In genomic region chr13:80313668-80314278, GRCh38 we compare ENCODE assay signal across 19 cellular contexts. TPM values are rescaled to one million over a fixed set of nuclear protein-coding genes. Genes with fewer than 3 reads are reported as not detected.
"Had no signal": no experiment of that assay in that cellular context is flagged by ENCODE, and none has a peak within 500 bp of the region (broad histone marks: within the 10 kb centered on the region; RNA-seq: fewer than 3 reads in every experiment).

No MANE protein-coding gene starts in this region.

- H3K4me2 ChIP-seq: neural progenitor cell had no signal

- H3K27ac Mint-ChIP-seq: activated B cell treated with CpG ODN at 0.5 μM for 24 hours; activated CD4-positive, alpha-beta memory T cell treated with anti-CD3 and anti-CD28 coated beads, Interleukin-2, amount 10 ng/mL, durations not matched to agents 7 days and 5 days; activated naive CD4-positive, alpha-beta T cell treated with anti-CD3 and anti-CD28 coated beads, Interleukin-2, amount 10 ng/mL, durations not matched to agents 7 days and 5 days; activated naive CD8-positive, alpha-beta T cell treated with anti-CD3 and anti-CD28 coated beads, Interleukin-2, amount 50 U/mL, for 24 hours; naive thymus-derived CD8-positive, alpha-beta T cell; neural progenitor cell; T-helper 17 cell had no signal

- H3K36me3 ChIP-seq: neural progenitor cell, sigmoid colon, thoracic aorta, upper lobe of left lung had no signal

- H3K4me3 ChIP-seq: neural progenitor cell, sigmoid colon, thoracic aorta, upper lobe of left lung had no signal

- H3K27ac ChIP-seq: foreskin keratinocyte, neural progenitor cell, sigmoid colon, thoracic aorta, upper lobe of left lung had no signal

- H3K36me3 Mint-ChIP-seq: activated naive CD4-positive, alpha-beta T cell treated with anti-CD3 and anti-CD28 coated beads, Interleukin-2, amount 10 ng/mL, durations not matched to agents 7 days and 5 days; naive thymus-derived CD8-positive, alpha-beta T cell had no signal

- H3K4me1 Mint-ChIP-seq: activated B cell treated with CpG ODN at 0.5 μM for 24 hours; activated CD4-positive, alpha-beta memory T cell treated with anti-CD3 and anti-CD28 coated beads, Interleukin-2, amount 10 ng/mL, durations not matched to agents 7 days and 5 days; activated naive CD4-positive, alpha-beta T cell treated with anti-CD3 and anti-CD28 coated beads, Interleukin-2, amount 10 ng/mL, durations not matched to agents 7 days and 5 days; activated naive CD8-positive, alpha-beta T cell treated with anti-CD3 and anti-CD28 coated beads, Interleukin-2, amount 50 U/mL, for 24 hours; naive thymus-derived CD8-positive, alpha-beta T cell; T-helper 17 cell had no signal

- H3K4me1 ChIP-seq: foreskin keratinocyte, sigmoid colon, upper lobe of left lung had no signal

- DNase-seq: activated B cell treated with CpG ODN at 0.5 μM for 24 hours; activated CD4-positive, alpha-beta memory T cell treated with anti-CD3 and anti-CD28 coated beads, Interleukin-2, amount 10 ng/mL, durations not matched to agents 7 days and 5 days; activated CD4-positive, alpha-beta T cell treated with anti-CD3 and anti-CD28 coated beads for 4 hours; activated effector memory CD4-positive, alpha-beta T cell treated with anti-CD3 and anti-CD28 coated beads, Interleukin-2, amount 50 U/mL, for 16 hours; activated naive CD4-positive, alpha-beta T cell treated with anti-CD3 and anti-CD28 coated beads, Interleukin-2, amount 10 ng/mL, durations not matched to agents 7 days and 5 days; activated naive CD8-positive, alpha-beta T cell treated with anti-CD3 and anti-CD28 coated beads, Interleukin-2, amount 50 U/mL, for 24 hours; activated T-cell treated with anti-CD3 and anti-CD28 coated beads for 4 hours; erythroblast; foreskin keratinocyte; naive thymus-derived CD8-positive, alpha-beta T cell; sigmoid colon; stimulated activated CD4-positive, alpha-beta T cell treated with anti-CD3 and anti-CD28 coated beads, Interleukin-2, amount 100 ng/mL, for 48 hours; stimulated activated naive CD4-positive, alpha-beta T cell; T-helper 17 cell; upper lobe of left lung had no signal

- H2AFZ ChIP-seq: neural progenitor cell had no signal

- H3K4me3 Mint-ChIP-seq: activated B cell treated with CpG ODN at 0.5 μM for 24 hours; activated CD4-positive, alpha-beta memory T cell treated with anti-CD3 and anti-CD28 coated beads, Interleukin-2, amount 10 ng/mL, durations not matched to agents 7 days and 5 days; activated naive CD4-positive, alpha-beta T cell treated with anti-CD3 and anti-CD28 coated beads, Interleukin-2, amount 10 ng/mL, durations not matched to agents 7 days and 5 days; activated naive CD8-positive, alpha-beta T cell treated with anti-CD3 and anti-CD28 coated beads, Interleukin-2, amount 50 U/mL, for 24 hours; naive thymus-derived CD8-positive, alpha-beta T cell; neural progenitor cell; T-helper 17 cell had no signal

- FAIRE-seq: endometrium, keratinocyte had no signal

- H3K27me3 Mint-ChIP-seq: activated B cell treated with CpG ODN at 0.5 μM for 24 hours; activated CD4-positive, alpha-beta memory T cell treated with anti-CD3 and anti-CD28 coated beads, Interleukin-2, amount 10 ng/mL, durations not matched to agents 7 days and 5 days; activated naive CD4-positive, alpha-beta T cell treated with anti-CD3 and anti-CD28 coated beads, Interleukin-2, amount 10 ng/mL, durations not matched to agents 7 days and 5 days; activated naive CD8-positive, alpha-beta T cell treated with anti-CD3 and anti-CD28 coated beads, Interleukin-2, amount 50 U/mL, for 24 hours; T-helper 17 cell had no signal

- H3K27me3 ChIP-seq: foreskin keratinocyte, neural progenitor cell, sigmoid colon, upper lobe of left lung had no signal

- H3K9me3 Mint-ChIP-seq: activated B cell treated with CpG ODN at 0.5 μM for 24 hours; activated CD4-positive, alpha-beta memory T cell treated with anti-CD3 and anti-CD28 coated beads, Interleukin-2, amount 10 ng/mL, durations not matched to agents 7 days and 5 days; activated naive CD4-positive, alpha-beta T cell treated with anti-CD3 and anti-CD28 coated beads, Interleukin-2, amount 10 ng/mL, durations not matched to agents 7 days and 5 days; activated naive CD8-positive, alpha-beta T cell treated with anti-CD3 and anti-CD28 coated beads, Interleukin-2, amount 50 U/mL, for 24 hours; naive thymus-derived CD8-positive, alpha-beta T cell had no signal

- H3K9me3 ChIP-seq: sigmoid colon, thoracic aorta, upper lobe of left lung had no signal

RNA-seq across cellular contexts. Expression of gene SPRY2, which starts 27.2 kb away (rescaled TPM):
- total RNA-seq: activated CD4-positive, alpha-beta memory T cell treated with anti-CD3 and anti-CD28 coated beads, Interleukin-2, amount 10 ng/mL, durations not matched to agents 7 days and 5 days had no signal
